ENCODE assay signal across 15 cellular contexts in the genomic region with DNA sequence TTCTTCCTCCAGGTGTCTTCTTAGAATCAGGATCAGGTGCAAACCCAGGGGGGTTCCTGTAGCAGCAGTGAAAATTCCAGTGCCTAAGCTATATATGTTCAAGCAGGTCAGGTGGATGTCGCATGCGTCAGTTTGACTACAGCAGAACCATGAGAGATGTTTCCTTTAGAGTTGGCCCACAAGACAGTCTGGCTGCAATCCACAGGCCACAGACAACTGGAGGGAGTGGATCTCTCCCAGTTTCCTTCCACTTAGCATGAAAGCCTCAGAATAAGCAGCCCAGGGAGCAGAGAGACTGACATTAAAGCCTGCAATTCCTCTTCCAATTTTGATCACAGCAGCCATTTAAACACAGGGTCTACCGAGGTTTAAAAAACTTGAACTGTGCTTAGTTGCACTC. TPM values are rescaled to one million over a fixed set of nuclear protein-coding genes. Genes with fewer than 3 reads are reported as not detected.
DNase-seq lines count a peak whose midpoint lies in the region; ATAC-seq and TF ChIP-seq lines count a peak whose summit lies in the region.
"Had no signal": no experiment of that assay in that cellular context is flagged by ENCODE, and none has a peak within 500 bp of the region (broad histone marks: within the 10 kb centered on the region; RNA-seq: fewer than 3 reads in every experiment).

No MANE protein-coding gene starts in this region.

- no peak overlapping the region for H3K27ac ChIP-seq in neural progenitor cell
- peak overlapping the region; percentile 87 for H3K27ac ChIP-seq in vagina
- H3K27ac ChIP-seq in adrenal gland: peak overlapping the region in 2 of 5 donors; percentile 27 to 77

- ATAC-seq in Right ventricle myocardium superior (ENCODE audit: poor library complexity) (no peak), Right ventricle myocardium inferior (no peak), GM18498 (IDR thresholded peaks at IDR 0.05; ENCODE audit: unreplicated experiment) (no peak)

- H3K4me3 Mint-ChIP-seq in neural progenitor cell: peak overlapping the region; percentile 34
- H3K4me3 Mint-ChIP-seq: activated CD4-positive, alpha-beta memory T cell treated with anti-CD3 and anti-CD28 coated beads for 36 hours had no signal

- H3K27me3 Mint-ChIP-seq in neural progenitor cell (ENCODE audit: insufficient read depth, low read depth): peaks cover 4% of the 10 kb centered on the region

- intact Hi-C loops in Right ventricle myocardium superior (cut with DNase I) (no loop called here), Right ventricle myocardium inferior (cut with DNase I) (no loop called here), vagina (cut with DNase I) (loop anchor here (5.0 kb wide), 1 partner anchor 59 kb away; no protein-coding TSS in a partner anchor), adrenal gland (cut with DNase I) (no loop called here)

- H3K36me3 Mint-ChIP-seq in neural progenitor cell: no peaks in the 10 kb centered on the region
- H3K36me3 Mint-ChIP-seq: activated CD4-positive, alpha-beta memory T cell treated with anti-CD3 and anti-CD28 coated beads for 36 hours had no signal

- H3K9ac ChIP-seq in neural progenitor cell: no peak overlapping the region

- H3K9me3 Mint-ChIP-seq in neural progenitor cell: peaks cover 3% of the 10 kb centered on the region
- H3K9me3 Mint-ChIP-seq: activated CD4-positive, alpha-beta memory T cell treated with anti-CD3 and anti-CD28 coated beads for 36 hours had no signal

- no peaks in the 10 kb centered on the region for H4K20me1 ChIP-seq in neural progenitor cell (ENCODE audit: low read depth)

- TF ChIP-seq CTCF in neural progenitor cell (IDR thresholded peaks at IDR 0.05) (no peak), vagina (IDR thresholded peaks at IDR 0.05) (no peak), adrenal gland (IDR thresholded peaks at IDR 0.05) (no peak)

- no peak overlapping the region for H3K4me2 ChIP-seq in neural progenitor cell

- TF ChIP-seq POLR2A in vagina (IDR thresholded peaks at IDR 0.05): no peak
- TF ChIP-seq POLR2A in adrenal gland (IDR thresholded peaks at IDR 0.05): no peak

- WGBS in adrenal gland, 4 donors: 10 to 64% (median 33%) methylated on average over 1 to 3 of the region's 3 CpGs

- H3K27ac Mint-ChIP-seq in neural progenitor cell: no peak overlapping the region
- H3K27ac Mint-ChIP-seq: activated CD4-positive, alpha-beta memory T cell treated with anti-CD3 and anti-CD28 coated beads for 36 hours had no signal

- no peaks in the 10 kb centered on the region for H3K9me3 ChIP-seq in neural progenitor cell (ENCODE audit: low read depth)
- no peaks in the 10 kb centered on the region for H3K9me3 ChIP-seq in vagina
- H3K9me3 ChIP-seq in adrenal gland (replicated peaks in 1 of 3): no peaks in the 10 kb centered on the region
- H3K9me3 ChIP-seq: mucosa of descending colon, thyroid gland had no signal

- DNase-seq in Right ventricle myocardium superior (peak; percentile 49), Right ventricle myocardium inferior (ENCODE audit: missing footprints) (no peak), fibroblast of gingiva (ENCODE audit: low read depth) (peak; percentile 29), neural progenitor cell (ENCODE audit: low spot score) (no peak), vagina (ENCODE audit: extremely low spot score in 2 of 2) (no peak), adrenal gland (no peak), HCEC 1CT (no peak)
- DNase-seq: activated CD4-positive, alpha-beta memory T cell treated with anti-CD3 and anti-CD28 coated beads for 36 hours; central memory CD4-positive, alpha-beta T cell; DMS153; erythroblast; NCI-H1436 treated with DMSO at 0.1 percent for 48 hours; thyroid gland had no signal

- H3K79me2 ChIP-seq in neural progenitor cell (ENCODE audit: low read depth): no peaks in the 10 kb centered on the region

- H3F3A ChIP-seq in neural progenitor cell (ENCODE audit: low read depth): no peaks in the 10 kb centered on the region

- H2AFZ ChIP-seq in neural progenitor cell (replicated peaks): no peak overlapping the region

- peaks cover 10% of the 10 kb centered on the region for H3K4me1 ChIP-seq in neural progenitor cell
- peaks cover 25% of the 10 kb centered on the region for H3K4me1 ChIP-seq in vagina
- peaks cover 0 to 10% of the 10 kb centered on the region in 2 donors for H3K4me1 ChIP-seq in adrenal gland (replicated peaks in 1 of 2)

- peaks cover 35% of the 10 kb centered on the region for H3K4me1 Mint-ChIP-seq in neural progenitor cell

- no peaks in the 10 kb centered on the region for H3K27me3 ChIP-seq in neural progenitor cell
- no peaks in the 10 kb centered on the region for H3K27me3 ChIP-seq in vagina
- no peaks in the 10 kb centered on the region for H3K27me3 ChIP-seq in adrenal gland
- H3K27me3 ChIP-seq: thyroid gland had no signal

- H3K36me3 ChIP-seq in neural progenitor cell (no peaks in the 10 kb centered on the region), vagina (no peaks in the 10 kb centered on the region), adrenal gland (replicated peaks in 1 of 2) (no peaks in the 10 kb centered on the region)
- H3K36me3 ChIP-seq: thyroid gland had no signal

- H3K4me3 ChIP-seq in neural progenitor cell (no peak overlapping the region), vagina (peak overlapping the region in 1 of 2 donors; percentile 45), adrenal gland (peak overlapping the region in 1 of 4 donors; percentile 52)
- H3K4me3 ChIP-seq: mucosa of descending colon had no signal

RNA-seq across cellular contexts. Expression of a gene that starts 1.1 kb away (rescaled TPM):
- total RNA-seq in Right ventricle myocardium superior: 3.2 TPM
- total RNA-seq in Right ventricle myocardium inferior: 3.6 TPM
- not detected in 2 replicates for total RNA-seq in neural progenitor cell (ENCODE audit: low replicate concordance)
- total RNA-seq in vagina: 4.9 TPM
- 1 to 10 TPM in 7 of 8 donors, under 1 TPM in 1; 0.97 to 5.7 (median 3.6) TPM for total RNA-seq in adrenal gland
- polyA plus RNA-seq in adrenal gland: 1 to 10 TPM; 1.4 to 2.1 (median 1.8) TPM
- total RNA-seq: activated CD4-positive, alpha-beta memory T cell treated with anti-CD3 and anti-CD28 coated beads for 36 hours had no signal

Comparison
In these comparisons a context has a peak if more than half of its experiments do, and no peak if none do; other contexts are left out.
1. DNase-seq: peak in Right ventricle myocardium superior (single experiment) and fibroblast of gingiva (single experiment); none in Right ventricle myocardium inferior (single experiment), neural progenitor cell (single experiment), vagina (0 of 2), adrenal gland (0 of 7) and HCEC 1CT (single experiment).